Comparison of ENCODE assay signal across 9 cellular contexts in genomic region chr1:36400514-36400824, GRCh38. TPM values are rescaled to one million over a fixed set of nuclear protein-coding genes. Genes with fewer than 3 reads are reported as not detected.
DNase-seq lines count a peak whose midpoint lies in the region; ATAC-seq and TF ChIP-seq lines count a peak whose summit lies in the region.
"Had no signal": no experiment of that assay in that cellular context is flagged by ENCODE, and none has a peak within 500 bp of the region (broad histone marks: within the 10 kb centered on the region; RNA-seq: fewer than 3 reads in every experiment).

No MANE protein-coding gene starts in this region.

- peaks cover 6% of the 10 kb centered on the region for H3K36me3 Mint-ChIP-seq in activated CD8-positive, alpha-beta memory T cell treated with anti-CD3 and anti-CD28 coated beads, Interleukin-2, amount 10 ng/mL, durations not matched to agents 7 days and 5 days
- H3K36me3 Mint-ChIP-seq in activated naive CD8-positive, alpha-beta T cell treated with anti-CD3 and anti-CD28 coated beads, Interleukin-2, amount 50 U/mL, for 24 hours (ENCODE audit: low read depth): peaks cover 3% of the 10 kb centered on the region
- H3K36me3 Mint-ChIP-seq in memory B cell: peaks cover 6% of the 10 kb centered on the region
- H3K36me3 Mint-ChIP-seq in activated naive CD4-positive, alpha-beta T cell treated with anti-CD3 and anti-CD28 coated beads, Interleukin-2, amount 50 U/mL, for 72 hours: peaks cover 11 to 15% of the 10 kb centered on the region in 2 donors

- intact Hi-C loops in tibial artery (cut with DNase I; ENCODE audit: low total_unique reads): no loop called here

- H3K36me3 ChIP-seq in tibial artery: no peaks in the 10 kb centered on the region

- no peaks in the 10 kb centered on the region for H3K9me3 ChIP-seq in tibial artery
- H3K9me3 ChIP-seq: mucosa of descending colon had no signal

- TF ChIP-seq CTCF in tibial artery (IDR thresholded peaks at IDR 0.05): no peak

- DNase-seq in activated CD8-positive, alpha-beta memory T cell treated with anti-CD3 and anti-CD28 coated beads, Interleukin-2, amount 10 ng/mL, durations not matched to agents 7 days and 5 days: no peak
- DNase-seq in activated CD8-positive, alpha-beta memory T cell treated with anti-CD3 and anti-CD28 coated beads, Interleukin-2, amount 50 U/mL, for 48 hours: no peak
- no peak for DNase-seq in activated naive CD8-positive, alpha-beta T cell treated with anti-CD3 and anti-CD28 coated beads, Interleukin-2, amount 50 U/mL, for 24 hours
- DNase-seq in memory B cell (ENCODE audit: low spot score in 2 of 2) (no peak), tibial artery (no peak)
- no peak for DNase-seq in effector CD8-positive, alpha-beta T cell (lab: John Stamatoyannopoulos, UW)
- no peak for DNase-seq in activated naive CD4-positive, alpha-beta T cell treated with anti-CD3 and anti-CD28 coated beads, Interleukin-2, amount 50 U/mL, for 72 hours (ENCODE audit: low spot score in 2 of 2)
- no peak for DNase-seq in stimulated activated naive CD4-positive, alpha-beta T cell treated with Interleukin-2 at 50 U/mL for 16 hours (lab: John Stamatoyannopoulos, UW)

- H3K4me1 ChIP-seq in tibial artery: peaks cover 0 to 20% (median 11%) of the 10 kb centered on the region in 4 donors

- peak overlapping the region; percentile 83 for H3K27ac Mint-ChIP-seq in activated CD8-positive, alpha-beta memory T cell treated with anti-CD3 and anti-CD28 coated beads, Interleukin-2, amount 10 ng/mL, durations not matched to agents 7 days and 5 days
- H3K27ac Mint-ChIP-seq in activated naive CD8-positive, alpha-beta T cell treated with anti-CD3 and anti-CD28 coated beads, Interleukin-2, amount 50 U/mL, for 24 hours: peak overlapping the region; percentile 67
- peak overlapping the region; percentile 96 for H3K27ac Mint-ChIP-seq in memory B cell
- H3K27ac Mint-ChIP-seq in activated naive CD4-positive, alpha-beta T cell treated with anti-CD3 and anti-CD28 coated beads, Interleukin-2, amount 50 U/mL, for 72 hours: peak overlapping the region in 1 of 2 donors; percentile 76

- H3K4me3 ChIP-seq in tibial artery: peak overlapping the region; percentile 20 to 30
- H3K4me3 ChIP-seq: mucosa of descending colon had no signal

- H3K4me3 Mint-ChIP-seq in activated CD8-positive, alpha-beta memory T cell treated with anti-CD3 and anti-CD28 coated beads, Interleukin-2, amount 10 ng/mL, durations not matched to agents 7 days and 5 days: no peak overlapping the region
- H3K4me3 Mint-ChIP-seq in activated naive CD8-positive, alpha-beta T cell treated with anti-CD3 and anti-CD28 coated beads, Interleukin-2, amount 50 U/mL, for 24 hours: no peak overlapping the region
- peak overlapping the region; percentile 85 for H3K4me3 Mint-ChIP-seq in memory B cell

- H3K27me3 ChIP-seq in tibial artery: no peaks in the 10 kb centered on the region

- H3K27ac ChIP-seq in tibial artery: peak overlapping the region in 1 of 2 donors; percentile 41

- no peaks in the 10 kb centered on the region for H3K9me3 Mint-ChIP-seq in activated CD8-positive, alpha-beta memory T cell treated with anti-CD3 and anti-CD28 coated beads, Interleukin-2, amount 10 ng/mL, durations not matched to agents 7 days and 5 days (ENCODE audit: low read depth)
- no peaks in the 10 kb centered on the region for H3K9me3 Mint-ChIP-seq in activated naive CD8-positive, alpha-beta T cell treated with anti-CD3 and anti-CD28 coated beads, Interleukin-2, amount 50 U/mL, for 24 hours
- H3K9me3 Mint-ChIP-seq in memory B cell: no peaks in the 10 kb centered on the region
- H3K9me3 Mint-ChIP-seq in activated naive CD4-positive, alpha-beta T cell treated with anti-CD3 and anti-CD28 coated beads, Interleukin-2, amount 50 U/mL, for 72 hours: no peaks in the 10 kb centered on the region

- peaks cover 42% of the 10 kb centered on the region for H3K4me1 Mint-ChIP-seq in activated CD8-positive, alpha-beta memory T cell treated with anti-CD3 and anti-CD28 coated beads, Interleukin-2, amount 10 ng/mL, durations not matched to agents 7 days and 5 days
- H3K4me1 Mint-ChIP-seq in activated naive CD8-positive, alpha-beta T cell treated with anti-CD3 and anti-CD28 coated beads, Interleukin-2, amount 50 U/mL, for 24 hours: peaks cover 39% of the 10 kb centered on the region
- peaks cover 29% of the 10 kb centered on the region for H3K4me1 Mint-ChIP-seq in memory B cell

- CTCF ChIA-PET in activated CD8-positive, alpha-beta memory T cell treated with anti-CD3 and anti-CD28 coated beads, Interleukin-2, amount 10 ng/mL, durations not matched to agents 7 days and 5 days (lab: Charles Lee): interaction anchor here (0.6 to 5.4 kb wide), 10 partner anchors 10 to 251 kb away, joined by 3 to 49 read pairs (median 4); partner anchors contain the start of genes OSCP1, SH3D21 and TRAPPC3

- no peaks in the 10 kb centered on the region for H3K27me3 Mint-ChIP-seq in activated CD8-positive, alpha-beta memory T cell treated with anti-CD3 and anti-CD28 coated beads, Interleukin-2, amount 10 ng/mL, durations not matched to agents 7 days and 5 days
- no peaks in the 10 kb centered on the region for H3K27me3 Mint-ChIP-seq in activated naive CD8-positive, alpha-beta T cell treated with anti-CD3 and anti-CD28 coated beads, Interleukin-2, amount 50 U/mL, for 24 hours
- no peaks in the 10 kb centered on the region for H3K27me3 Mint-ChIP-seq in memory B cell

- ATAC-seq in activated CD8-positive, alpha-beta memory T cell treated with anti-CD3 and anti-CD28 coated beads, Interleukin-2, amount 10 ng/mL, durations not matched to agents 7 days and 5 days: no peak
- ATAC-seq in activated naive CD8-positive, alpha-beta T cell treated with anti-CD3 and anti-CD28 coated beads, Interleukin-2, amount 50 U/mL, for 24 hours: no peak
- no peak for ATAC-seq in memory B cell (ENCODE audit: low read depth)
- ATAC-seq in activated naive CD4-positive, alpha-beta T cell treated with anti-CD3 and anti-CD28 coated beads, Interleukin-2, amount 50 U/mL, for 72 hours: no peak

RNA-seq across cellular contexts. Expression of gene LSM10, which starts 2.8 kb away (rescaled TPM):
- 10 to 100 TPM; 48.9 to 63.8 TPM for total RNA-seq in activated CD8-positive, alpha-beta memory T cell treated with anti-CD3 and anti-CD28 coated beads, Interleukin-2, amount 10 ng/mL, durations not matched to agents 7 days and 5 days
- total RNA-seq in activated naive CD4-positive, alpha-beta T cell treated with anti-CD3 and anti-CD28 coated beads, Interleukin-2, amount 50 U/mL, for 72 hours: 10 to 100 TPM; 34.3 to 34.6 TPM

RNA-seq across cellular contexts. Expression of gene STK40, which starts 14.7 kb away (rescaled TPM):
- 10 to 100 TPM; 67.0 to 73.2 TPM for total RNA-seq in activated CD8-positive, alpha-beta memory T cell treated with anti-CD3 and anti-CD28 coated beads, Interleukin-2, amount 10 ng/mL, durations not matched to agents 7 days and 5 days
- 10 to 100 TPM; 25.9 to 42.0 TPM for total RNA-seq in activated naive CD4-positive, alpha-beta T cell treated with anti-CD3 and anti-CD28 coated beads, Interleukin-2, amount 50 U/mL, for 72 hours

RNA-seq across cellular contexts. Expression of gene OSCP1, which starts 49.8 kb away (rescaled TPM):
- total RNA-seq in activated CD8-positive, alpha-beta memory T cell treated with anti-CD3 and anti-CD28 coated beads, Interleukin-2, amount 10 ng/mL, durations not matched to agents 7 days and 5 days: 1 to 10 TPM in 1 of 2 experiments, under 1 TPM in 1; 0.85 to 1.3 TPM
- 1 to 10 TPM; 1.6 to 4.8 TPM for total RNA-seq in activated naive CD4-positive, alpha-beta T cell treated with anti-CD3 and anti-CD28 coated beads, Interleukin-2, amount 50 U/mL, for 72 hours
